11 cellular contexts compared by ENCODE assay signal in genomic region chr1:1432566-1432950, GRCh38. TPM values are rescaled to one million over a fixed set of nuclear protein-coding genes. Genes with fewer than 3 reads are reported as not detected.
A peak's percentile ranks its signal among the peaks of the same experiment; 100 is the strongest.
DNase-seq lines count a peak whose midpoint lies in the region; ATAC-seq, FAIRE-seq and TF ChIP-seq lines count a peak whose summit lies in the region.
"Had no signal": no experiment of that assay in that cellular context is flagged by ENCODE, and none has a peak within 500 bp of the region (broad histone marks: within the 10 kb centered on the region; RNA-seq: fewer than 3 reads in every experiment).

No MANE protein-coding gene starts in this region.

- H3K36me3 ChIP-seq in iPS-20b (ENCODE audit: insufficient read depth, low read depth, low read length): no peaks in the 10 kb centered on the region

- no peak for ATAC-seq in activated CD8-positive, alpha-beta memory T cell treated with anti-CD3 and anti-CD28 coated beads, Interleukin-2, amount 10 ng/mL, durations not matched to agents 7 days and 5 days

- H3K9ac ChIP-seq in iPS-20b (ENCODE audit: low read depth, low read length): 0 out of 2 replicates have a peak overlapping the region, but pooled peaks have one; percentile 48

- no peak overlapping the region for H3K4me3 Mint-ChIP-seq in activated CD8-positive, alpha-beta memory T cell treated with anti-CD3 and anti-CD28 coated beads, Interleukin-2, amount 10 ng/mL, durations not matched to agents 7 days and 5 days

- FAIRE-seq in urothelium cell line (lab: Jason Lieb, UNC): no peak
- FAIRE-seq: colon had no signal

- H3K27me3 ChIP-seq in iPS-20b (ENCODE audit: insufficient read depth, low read length): peaks cover 18% of the 10 kb centered on the region

- peaks cover 25% of the 10 kb centered on the region for H3K4me1 ChIP-seq in iPS-20b (ENCODE audit: insufficient read depth, low read length)

- H3K4me3 ChIP-seq in iPS-20b (ENCODE audit: low read length): no peak overlapping the region

- POLR2A ChIA-PET in RWPE1 (lab: Yijun Ruan, JAX; ENCODE audit: low non-redundant PET): interaction anchor here (0.6 kb wide), 1 partner anchor 36 kb away, joined by 11 read pairs; no protein-coding TSS in a partner anchor

- peaks cover 26% of the 10 kb centered on the region for H3K27me3 Mint-ChIP-seq in activated CD8-positive, alpha-beta memory T cell treated with anti-CD3 and anti-CD28 coated beads, Interleukin-2, amount 10 ng/mL, durations not matched to agents 7 days and 5 days

- peaks cover 2% of the 10 kb centered on the region for H3K4me1 Mint-ChIP-seq in activated CD8-positive, alpha-beta memory T cell treated with anti-CD3 and anti-CD28 coated beads, Interleukin-2, amount 10 ng/mL, durations not matched to agents 7 days and 5 days

- TF ChIP-seq CTCF in RWPE1 (conservative IDR thresholded peaks at IDR 0.05; ENCODE audit: low read depth): no peak

- H3K9me3 Mint-ChIP-seq in activated CD8-positive, alpha-beta memory T cell treated with anti-CD3 and anti-CD28 coated beads, Interleukin-2, amount 10 ng/mL, durations not matched to agents 7 days and 5 days (ENCODE audit: low read depth): no peaks in the 10 kb centered on the region

- no peaks in the 10 kb centered on the region for H3K9me3 ChIP-seq in iPS-20b (ENCODE audit: insufficient read depth, low read depth, low read length)

- no peak overlapping the region for H3K27ac Mint-ChIP-seq in activated CD8-positive, alpha-beta memory T cell treated with anti-CD3 and anti-CD28 coated beads, Interleukin-2, amount 10 ng/mL, durations not matched to agents 7 days and 5 days

- DNase-seq in COLO668 (lab: John Stamatoyannopoulos, UW; ENCODE audit: unreplicated experiment): peak; percentile 72
- DNase-seq in RWPE1 (ENCODE audit: low spot score): no peak
- DNase-seq in putamen (ENCODE audit: low spot score): peak; percentile 55
- no peak for DNase-seq in activated CD8-positive, alpha-beta memory T cell treated with anti-CD3 and anti-CD28 coated beads, Interleukin-2, amount 10 ng/mL, durations not matched to agents 7 days and 5 days
- DNase-seq in foreskin melanocyte: no peak
- DNase-seq in urothelium cell line (ENCODE audit: low spot score): no peak
- DNase-seq in SW 1271 (lab: John Stamatoyannopoulos, UW): no peak
- DNase-seq: NCI-H748 treated with DMSO at 0.1 percent for 48 hours had no signal

- peak overlapping the region; percentile 57; the same call in 1 of the 2 replicates for H3K27ac ChIP-seq in RWPE1
- H3K27ac ChIP-seq in iPS-20b (ENCODE audit: low read length): no peak overlapping the region

- CTCF ChIA-PET in RWPE1 (lab: Yijun Ruan, JAX): interaction anchor here (1.0 kb wide), 1 partner anchor 32 kb away, joined by 5 read pairs; no protein-coding TSS in a partner anchor
- CTCF ChIA-PET in activated CD8-positive, alpha-beta memory T cell treated with anti-CD3 and anti-CD28 coated beads, Interleukin-2, amount 10 ng/mL, durations not matched to agents 7 days and 5 days (lab: Charles Lee): no interaction called here

- H3K36me3 Mint-ChIP-seq in activated CD8-positive, alpha-beta memory T cell treated with anti-CD3 and anti-CD28 coated beads, Interleukin-2, amount 10 ng/mL, durations not matched to agents 7 days and 5 days: no peaks in the 10 kb centered on the region

RNA-seq across cellular contexts. Expression of gene VWA1, which starts 2.9 kb away (rescaled TPM):
- under 1 TPM; 0.20 to 0.28 TPM for total RNA-seq in activated CD8-positive, alpha-beta memory T cell treated with anti-CD3 and anti-CD28 coated beads, Interleukin-2, amount 10 ng/mL, durations not matched to agents 7 days and 5 days

RNA-seq across cellular contexts. Expression of gene ANKRD65, which starts 11.5 kb away (rescaled TPM):
- not detected for total RNA-seq in activated CD8-positive, alpha-beta memory T cell treated with anti-CD3 and anti-CD28 coated beads, Interleukin-2, amount 10 ng/mL, durations not matched to agents 7 days and 5 days
- total RNA-seq: T-helper 1 cell treated with Interleukin-12 subunit alpha and Interleukin-12 subunit beta and Interleukin-4 antibody, amounts not matched to agents 30 ng/mL and 1 ng/mL, for 36 hours had no signal

RNA-seq across cellular contexts. Expression of gene ATAD3C, which starts 16.9 kb away (rescaled TPM):
- under 1 TPM; 0.38 to 0.87 TPM for total RNA-seq in activated CD8-positive, alpha-beta memory T cell treated with anti-CD3 and anti-CD28 coated beads, Interleukin-2, amount 10 ng/mL, durations not matched to agents 7 days and 5 days

RNA-seq across cellular contexts. Expression of gene MRPL20, which starts 25.5 kb away (rescaled TPM):
- 100 to 1,000 TPM in 1 of 2 experiments, 10 to 100 TPM in 1; 95.2 to 130 TPM for total RNA-seq in activated CD8-positive, alpha-beta memory T cell treated with anti-CD3 and anti-CD28 coated beads, Interleukin-2, amount 10 ng/mL, durations not matched to agents 7 days and 5 days

RNA-seq across cellular contexts. Expression of gene CCNL2, which starts 33.4 kb away (rescaled TPM):
- total RNA-seq in activated CD8-positive, alpha-beta memory T cell treated with anti-CD3 and anti-CD28 coated beads, Interleukin-2, amount 10 ng/mL, durations not matched to agents 7 days and 5 days: 100 to 1,000 TPM; 120 to 124 TPM

Comparison
In these comparisons a context has a peak if more than half of its experiments do, and no peak if none do; other contexts are left out.
1. DNase-seq: peak in COLO668 (single experiment) and putamen (single experiment); none in RWPE1 (single experiment), activated CD8-positive, alpha-beta memory T cell treated with anti-CD3 and anti-CD28 coated beads, Interleukin-2, amount 10 ng/mL, durations not matched to agents 7 days and 5 days (single experiment), foreskin melanocyte (single experiment), urothelium cell line (single experiment) and SW 1271 (0 of 2).